Comparison of ENCODE assay signal across 22 cellular contexts in genomic region chr2:191174539-191174938, GRCh38. TPM values are rescaled to one million over a fixed set of nuclear protein-coding genes. Genes with fewer than 3 reads are reported as not detected.
DNase-seq lines count a peak whose midpoint lies in the region; ATAC-seq and TF ChIP-seq lines count a peak whose summit lies in the region.
"Had no signal": no experiment of that assay in that cellular context is flagged by ENCODE, and none has a peak within 500 bp of the region (broad histone marks: within the 10 kb centered on the region; RNA-seq: fewer than 3 reads in every experiment).

No MANE protein-coding gene starts in this region.

- no peaks in the 10 kb centered on the region for H3K9me3 Mint-ChIP-seq in stimulated activated naive CD8-positive, alpha-beta T cell treated with anti-CD3 and anti-CD28 coated beads, Interleukin-15, amount 100 ng/mL, for 72 hours
- no peaks in the 10 kb centered on the region for H3K9me3 Mint-ChIP-seq in nephron
- peaks cover 14% of the 10 kb centered on the region for H3K9me3 Mint-ChIP-seq in Caco-2 (ENCODE audit: unreplicated experiment)

- H3K27ac ChIP-seq in ectodermal cell (ENCODE audit: insufficient read depth, low read depth, low read length, poor library complexity, severe bottlenecking): peak overlapping the region; percentile 3
- H3K27ac ChIP-seq: Peyer's patch, SJSA1 had no signal

- H3K27me3 ChIP-seq in ectodermal cell (ENCODE audit: control insufficient read depth, insufficient read depth, low read length, poor library complexity, severe bottlenecking) (no peaks in the 10 kb centered on the region), Caco-2 (replicated peaks; ENCODE audit: control insufficient read depth, insufficient read depth, low read length) (no peaks in the 10 kb centered on the region)
- H3K27me3 ChIP-seq: BE2C, Peyer's patch, SJSA1 had no signal

- no TSS peak for BruUV-seq in Caco-2 (replicated peaks; lab: Mats Ljungman, UMichigan)

- ATAC-seq in stimulated activated naive CD8-positive, alpha-beta T cell treated with anti-CD3 and anti-CD28 coated beads, Interleukin-15, amount 100 ng/mL, for 72 hours: peak; percentile 49
- ATAC-seq in stimulated activated naive CD8-positive, alpha-beta T cell treated with anti-CD3 and anti-CD28 coated beads, Interleukin-15, Interleukin-2, amounts not matched to agents 100 U/mL and 50 U/mL, for 24 hours: no peak
- no peak for ATAC-seq in HG02642 (IDR thresholded peaks at IDR 0.05; ENCODE audit: poor library complexity, unreplicated experiment)
- ATAC-seq: Right ventricle myocardium inferior had no signal

- H3K4me3 ChIP-seq in ectodermal cell (ENCODE audit: insufficient read depth, low read depth, low read length): no peak overlapping the region
- no peak overlapping the region for H3K4me3 ChIP-seq in Caco-2 (ENCODE audit: low read depth, low read length)
- H3K4me3 ChIP-seq: Peyer's patch, SJSA1 had no signal

- POLR2A ChIA-PET in Caco-2 (lab: Charles Lee): no interaction called here

- TF ChIP-seq CTCF in nephron (IDR thresholded peaks at IDR 0.05; ENCODE audit: unreplicated experiment in 3 of 3) (no peak), Caco-2 (IDR thresholded peaks at IDR 0.05; ENCODE audit: insufficient read depth in 1 of 2, low read depth in 1 of 2, low read length in 1 of 2, severe bottlenecking in 1 of 2, unreplicated experiment in 1 of 2) (no peak)

- H3K9me3 ChIP-seq in ectodermal cell (ENCODE audit: control insufficient read depth, low read length) (no peaks in the 10 kb centered on the region), Caco-2 (no peaks in the 10 kb centered on the region)
- H3K9me3 ChIP-seq: BE2C, Peyer's patch, SJSA1 had no signal

- no peaks in the 10 kb centered on the region for H3K36me3 Mint-ChIP-seq in nephron (ENCODE audit: low read depth)
- no peaks in the 10 kb centered on the region for H3K36me3 Mint-ChIP-seq in Caco-2 (ENCODE audit: insufficient read depth, unreplicated experiment)
- H3K36me3 Mint-ChIP-seq: CD4-positive, CD25-positive, alpha-beta regulatory T cell had no signal

- CTCF ChIA-PET in Caco-2 (lab: Charles Lee): no interaction called here

- intact Hi-C loops in Caco-2 (cut with micrococcal nuclease; ENCODE audit: unreplicated experiment): no loop called here

- H3K36me3 ChIP-seq in ectodermal cell (ENCODE audit: control insufficient read depth, insufficient read depth, low read length) (no peaks in the 10 kb centered on the region), Caco-2 (ENCODE audit: control insufficient read depth, insufficient read depth, low read length) (no peaks in the 10 kb centered on the region)
- H3K36me3 ChIP-seq: BE2C, Peyer's patch, SJSA1 had no signal

- H3K4me1 ChIP-seq in ectodermal cell (ENCODE audit: control insufficient read depth, insufficient read depth, low read length) (peaks cover 20% of the 10 kb centered on the region), Caco-2 (peaks cover 79% of the 10 kb centered on the region)

- no peak overlapping the region for H3K27ac Mint-ChIP-seq in stimulated activated naive CD8-positive, alpha-beta T cell treated with anti-CD3 and anti-CD28 coated beads, Interleukin-15, amount 100 ng/mL, for 72 hours
- H3K27ac Mint-ChIP-seq in nephron: peak overlapping the region in 2 of 3 experiments; percentile 21 to 26
- no peak overlapping the region for H3K27ac Mint-ChIP-seq in Caco-2 (ENCODE audit: unreplicated experiment)

- WGBS in ectodermal cell, 2 experiments: 66 to 73% methylated on average over 4 of the region's 4 CpGs

- no peak for DNase-seq in stimulated activated naive CD8-positive, alpha-beta T cell treated with anti-CD3 and anti-CD28 coated beads, Interleukin-15, amount 100 ng/mL, for 72 hours
- no peak for DNase-seq in stimulated activated naive CD8-positive, alpha-beta T cell treated with anti-CD3 and anti-CD28 coated beads, Interleukin-15, Interleukin-2, amounts not matched to agents 100 U/mL and 50 U/mL, for 24 hours
- DNase-seq in activated CD4-positive, alpha-beta T cell treated with anti-CD3 and anti-CD28 coated beads for 48 hours: no peak
- no peak for DNase-seq in Caco-2
- DNase-seq: BE2C; CD4-positive, CD25-positive, alpha-beta regulatory T cell; DMS 273 treated with DMSO at 0.1 percent for 48 hours; DMS79 treated with DMSO at 0.1 percent for 48 hours; KG1; NCI-H1105; NCI-H1694; NCI-H2081 treated with DMSO at 0.1 percent for 48 hours; NCI-H2171 treated with DMSO at 0.1 percent for 48 hours; NCI-H524 treated with DMSO at 0.1 percent for 48 hours; NCI-H82; Peyer's patch had no signal

- H3K4me3 Mint-ChIP-seq in stimulated activated naive CD8-positive, alpha-beta T cell treated with anti-CD3 and anti-CD28 coated beads, Interleukin-15, amount 100 ng/mL, for 72 hours: peak overlapping the region in 1 of 2 donors; percentile 14
- no peak overlapping the region for H3K4me3 Mint-ChIP-seq in nephron
- H3K4me3 Mint-ChIP-seq in Caco-2 (ENCODE audit: unreplicated experiment): no peak overlapping the region
- H3K4me3 Mint-ChIP-seq: CD4-positive, CD25-positive, alpha-beta regulatory T cell had no signal

- H3K27me3 Mint-ChIP-seq in stimulated activated naive CD8-positive, alpha-beta T cell treated with anti-CD3 and anti-CD28 coated beads, Interleukin-15, amount 100 ng/mL, for 72 hours: no peaks in the 10 kb centered on the region
- peaks cover 4% of the 10 kb centered on the region for H3K27me3 Mint-ChIP-seq in nephron (ENCODE audit: low read depth)
- no peaks in the 10 kb centered on the region for H3K27me3 Mint-ChIP-seq in Caco-2 (ENCODE audit: insufficient read depth, unreplicated experiment)

- H3K4me1 Mint-ChIP-seq in stimulated activated naive CD8-positive, alpha-beta T cell treated with anti-CD3 and anti-CD28 coated beads, Interleukin-15, amount 100 ng/mL, for 72 hours: peaks cover 71% of the 10 kb centered on the region
- peaks cover 36% of the 10 kb centered on the region for H3K4me1 Mint-ChIP-seq in nephron
- H3K4me1 Mint-ChIP-seq in Caco-2 (ENCODE audit: low read depth, unreplicated experiment): peaks cover 46% of the 10 kb centered on the region

RNA-seq across cellular contexts. Expression of gene STAT4, which starts 23.7 kb away (rescaled TPM):
- 1.4 TPM for polyA plus RNA-seq in ectodermal cell (2013, experiment 1 of 4)
- polyA plus RNA-seq in ectodermal cell (2013, experiment 2 of 4): 1.1 TPM
- polyA plus RNA-seq in ectodermal cell (2013, experiment 3 of 4): 1.1 TPM
- 1.5 TPM for polyA plus RNA-seq in ectodermal cell (2013, experiment 4 of 4)
- 0.19 and 0.48 TPM in 2 replicates for total RNA-seq in Caco-2 (2022)
- total RNA-seq: OCI-LY7 had no signal

Comparison
In these comparisons a context has a peak if more than half of its experiments do, and no peak if none do; other contexts are left out.
1. H3K27ac Mint-ChIP-seq: peak in nephron (2 of 3); none in stimulated activated naive CD8-positive, alpha-beta T cell treated with anti-CD3 and anti-CD28 coated beads, Interleukin-15, amount 100 ng/mL, for 72 hours (0 of 2) and Caco-2 (single experiment).